Comparison of ENCODE assay signal across 1 cellular context in genomic region chr7:79420464-79420863, GRCh38.
TF ChIP-seq lines count a peak whose summit lies in the region.

No MANE protein-coding gene starts in this region.

TF ChIP-seq in HEK293, 187 proteins besides CTCF, POLR2A, EP300 and RAD21 (continued from another document and continues in another):
- TF ChIP-seq PRDM6 (tag by site-specific recombination; IDR thresholded peaks at IDR 0.05) (peak; percentile 93), INSM2 (tag by site-specific recombination; IDR thresholded peaks at IDR 0.05) (peak; percentile 95), ZBTB6 (tag by site-specific recombination; IDR thresholded peaks at IDR 0.05) (peak; percentile 52; the same call in 1 of the 2 replicates), TCF7L2 (IDR thresholded peaks at IDR 0.05; ENCODE audit: borderline replicate concordance, low read depth, low read length) (peak; percentile 59; the same call in 1 of the 2 replicates), ZNF623 (tag by site-specific recombination; IDR thresholded peaks at IDR 0.05) (0 out of 2 replicates have a peak, but pooled peaks have one; percentile 18), ZFP69B (tag by site-specific recombination; IDR thresholded peaks at IDR 0.05) (0 out of 2 replicates have a peak, but pooled peaks have one; percentile 52), GLI2 (tag by site-specific recombination; IDR thresholded peaks at IDR 0.05; ENCODE audit: borderline replicate concordance, low read depth) (peak; percentile 45; the same call in 1 of the 2 replicates), ZSCAN23 (tag by site-specific recombination; IDR thresholded peaks at IDR 0.05) (no peak), OVOL3 (tag by site-specific recombination; IDR thresholded peaks at IDR 0.05) (no peak), ZBTB44 (tag by site-specific recombination; IDR thresholded peaks at IDR 0.05) (peak; percentile 73), ZNF132 (tag by site-specific recombination; IDR thresholded peaks at IDR 0.05; ENCODE audit: borderline replicate concordance) (no peak), ZNF398 (tag by site-specific recombination; IDR thresholded peaks at IDR 0.05) (0 out of 2 replicates have a peak, but pooled peaks have one; percentile 14), BCL11A (tag by site-specific recombination; IDR thresholded peaks at IDR 0.05; ENCODE audit: low read depth) (peak; percentile 22; the same call in 1 of the 2 replicates), ZNF660 (tag by site-specific recombination; IDR thresholded peaks at IDR 0.05) (peak; percentile 58; the same call in 1 of the 2 replicates), SP2 (tag by site-specific recombination; IDR thresholded peaks at IDR 0.05) (no peak), ZBTB21 (tag by site-specific recombination; IDR thresholded peaks at IDR 0.05) (peak; percentile 76), KLF7 (tag by site-specific recombination; IDR thresholded peaks at IDR 0.05; ENCODE audit: borderline replicate concordance) (0 out of 2 replicates have a peak, but pooled peaks have one; percentile 17), BCL6B (tag by site-specific recombination; IDR thresholded peaks at IDR 0.05) (0 out of 2 replicates have a peak, but pooled peaks have one; percentile 6), KLF8 (tag by site-specific recombination; IDR thresholded peaks at IDR 0.05) (peak; percentile 52; the same call in 1 of the 2 replicates), ZNF324 (tag by site-specific recombination; IDR thresholded peaks at IDR 0.05) (0 out of 2 replicates have a peak, but pooled peaks have one; percentile 17), ZNF274 (IDR thresholded peaks at IDR 0.05; ENCODE audit: low read length) (no peak), ZNF274 (tag by site-specific recombination; IDR thresholded peaks at IDR 0.05; ENCODE audit: borderline replicate concordance) (no peak), HOXC10 (CRISPR knock-in tag; IDR thresholded peaks at IDR 0.05) (no peak), ZNF692 (tag by site-specific recombination; IDR thresholded peaks at IDR 0.05) (0 out of 2 replicates have a peak, but pooled peaks have one; percentile 35), ZNF843 (tag by site-specific recombination; IDR thresholded peaks at IDR 0.05) (peak; percentile 78), ZNF394 (tag by site-specific recombination; IDR thresholded peaks at IDR 0.05; ENCODE audit: borderline replicate concordance) (peak; percentile 38; the same call in 1 of the 2 replicates), ATF2 (tag by site-specific recombination; IDR thresholded peaks at IDR 0.05; ENCODE audit: low read depth) (peak; percentile 93), ZNF138 (tag by site-specific recombination; IDR thresholded peaks at IDR 0.05; ENCODE audit: borderline replicate concordance) (no peak), FEZF1 (tag by site-specific recombination; IDR thresholded peaks at IDR 0.05) (peak; percentile 91), KLF10 (tag by site-specific recombination; IDR thresholded peaks at IDR 0.05) (peak; percentile 62; the same call in 1 of the 2 replicates), ZNF2 (tag by site-specific recombination; IDR thresholded peaks at IDR 0.05) (0 out of 2 replicates have a peak, but pooled peaks have one; percentile 46), ZNF639 (tag by site-specific recombination; IDR thresholded peaks at IDR 0.05) (peak; percentile 57; the same call in 1 of the 2 replicates), ZSCAN4 (tag by site-specific recombination; IDR thresholded peaks at IDR 0.05) (no peak), ZNF335 (tag by site-specific recombination; conservative IDR thresholded peaks at IDR 0.05) (peak; percentile 46; the same call in 1 of the 2 replicates), ZNF654 (tag by site-specific recombination; IDR thresholded peaks at IDR 0.05; ENCODE audit: low read depth) (peak; percentile 4; the same call in 1 of the 2 replicates)
